ENCODE assay signal across 25 cellular contexts in genomic region chr13:110638253-110638652, GRCh38.
"Had no signal": no experiment of that assay in that cellular context is flagged by ENCODE, and none has a peak within 500 bp of the region (broad histone marks: within the 10 kb centered on the region; RNA-seq: fewer than 3 reads in every experiment).

No MANE protein-coding gene starts in this region.

- H3K9me3 ChIP-seq: breast epithelium, colonic mucosa, gastroesophageal sphincter, sigmoid colon, thoracic aorta, upper lobe of left lung had no signal

- H3K4me1 Mint-ChIP-seq: activated naive CD8-positive, alpha-beta T cell treated with anti-CD3 and anti-CD28 coated beads, Interleukin-2, amount 10 ng/mL, durations not matched to agents 7 days and 5 days; neural progenitor cell had no signal

- H3K4me1 ChIP-seq: breast epithelium, colonic mucosa, neural progenitor cell, upper lobe of left lung had no signal

- H3K27ac Mint-ChIP-seq: activated naive CD4-positive, alpha-beta T cell treated with anti-CD3 and anti-CD28 coated beads for 36 hours; activated naive CD8-positive, alpha-beta T cell treated with anti-CD3 and anti-CD28 coated beads, Interleukin-2, amount 10 ng/mL, durations not matched to agents 7 days and 5 days; neural progenitor cell had no signal

- H3K9me3 Mint-ChIP-seq: activated naive CD4-positive, alpha-beta T cell treated with anti-CD3 and anti-CD28 coated beads for 36 hours; activated naive CD8-positive, alpha-beta T cell treated with anti-CD3 and anti-CD28 coated beads, Interleukin-2, amount 10 ng/mL, durations not matched to agents 7 days and 5 days; activated T-cell treated with anti-CD3 and anti-CD28 coated beads, Interleukin-2, amount 50 U/mL, for 4 hours; naive B cell; neural progenitor cell had no signal

- H3K36me3 ChIP-seq: neural progenitor cell had no signal

- H3K27ac ChIP-seq: breast epithelium, colonic mucosa, epithelial cell of prostate, gastroesophageal sphincter, neural progenitor cell, thoracic aorta, upper lobe of left lung had no signal

- H3K4me3 Mint-ChIP-seq: activated naive CD4-positive, alpha-beta T cell treated with anti-CD3 and anti-CD28 coated beads for 36 hours; activated naive CD8-positive, alpha-beta T cell treated with anti-CD3 and anti-CD28 coated beads, Interleukin-2, amount 10 ng/mL, durations not matched to agents 7 days and 5 days; activated T-cell treated with anti-CD3 and anti-CD28 coated beads, Interleukin-2, amount 50 U/mL, for 4 hours; naive B cell; neural progenitor cell had no signal

- DNase-seq: activated CD4-positive, alpha-beta T cell treated with anti-CD3 and anti-CD28 coated beads for 1 hour; activated CD4-positive, alpha-beta T cell treated with anti-CD3 and anti-CD28 coated beads, Interleukin-2, amount 50 U/mL, for 1 hour; activated CD8-positive, alpha-beta memory T cell treated with anti-CD3 and anti-CD28 coated beads for 24 hours; activated CD8-positive, alpha-beta memory T cell treated with anti-CD3 and anti-CD28 coated beads, Interleukin-2, amount 50 U/mL, for 4 hours; activated effector memory CD4-positive, alpha-beta T cell treated with Interleukin-2 at 50 U/mL for 16 hours; activated naive CD4-positive, alpha-beta T cell treated with anti-CD3 and anti-CD28 coated beads for 36 hours; activated naive CD8-positive, alpha-beta T cell treated with anti-CD3 and anti-CD28 coated beads, Interleukin-2, amount 10 ng/mL, durations not matched to agents 7 days and 5 days; activated T-cell treated with anti-CD3 and anti-CD28 coated beads, Interleukin-2, amount 50 U/mL, for 4 hours; amniotic stem cell; colonic mucosa; dorsolateral prefrontal cortex; islet precursor cell; left colon; mesenchymal stem cell; naive B cell; sigmoid colon; stimulated activated CD4-positive, alpha-beta T cell treated with anti-CD3 and anti-CD28 coated beads, Interleukin-15, amount 100 ng/mL, for 24 hours; stimulated activated naive CD4-positive, alpha-beta T cell treated with Interleukin-2 at 50 U/mL for 16 hours; upper lobe of left lung had no signal

- H3K4me3 ChIP-seq: breast epithelium, colonic mucosa, dorsolateral prefrontal cortex, gastroesophageal sphincter, neural progenitor cell, sigmoid colon, smooth muscle cell, thoracic aorta, upper lobe of left lung had no signal

- H3K27me3 Mint-ChIP-seq: activated naive CD8-positive, alpha-beta T cell treated with anti-CD3 and anti-CD28 coated beads, Interleukin-2, amount 10 ng/mL, durations not matched to agents 7 days and 5 days; naive B cell had no signal

- H3K27me3 ChIP-seq: breast epithelium, colonic mucosa, dorsolateral prefrontal cortex, gastroesophageal sphincter, neural progenitor cell, sigmoid colon, upper lobe of left lung had no signal

- ATAC-seq: gastroesophageal sphincter, left colon had no signal

- H3K9ac ChIP-seq: neural progenitor cell had no signal
